Comparison of ENCODE assay signal across 11 cellular contexts in genomic region chr17:77830816-77831490, GRCh38.
DNase-seq lines count a peak whose midpoint lies in the region; ATAC-seq and TF ChIP-seq lines count a peak whose summit lies in the region.
"Had no signal": no experiment of that assay in that cellular context is flagged by ENCODE, and none has a peak within 500 bp of the region (broad histone marks: within the 10 kb centered on the region; RNA-seq: fewer than 3 reads in every experiment).

No MANE protein-coding gene starts in this region.

- peak; percentile 41 for DNase-seq in RWPE2 (ENCODE audit: low spot score)
- DNase-seq in heart right ventricle, result no peak
- DNase-seq in gastrocnemius medialis, result peak in 1 of 2 donors; percentile 2
- DNase-seq in iPS-NIHi11 (ENCODE audit: low spot score), result no peak
- no peak for DNase-seq in T-helper 2 cell
- no peak for DNase-seq in A172 (ENCODE audit: low spot score)
- DNase-seq: NCI-H1694 treated with DMSO at 0.1 percent for 48 hours had no signal

- H3K9ac ChIP-seq in BLaER1 treated with 17β-estradiol and CSF1 and Interleukin-3, amounts not matched to agents 10 nM and 100 nM, result no peak overlapping the region

- H3K27ac ChIP-seq in BLaER1 treated with 17β-estradiol and CSF1 and Interleukin-3, amounts not matched to agents 10 nM and 100 nM, result no peak overlapping the region
- H3K27ac ChIP-seq in RWPE2 (ENCODE audit: poor library complexity, severe bottlenecking) (no peak overlapping the region), heart right ventricle (peak overlapping the region; percentile 84 to 99 (median 94)), gastrocnemius medialis (peak overlapping the region; percentile 71 to 83 (median 76))
- H3K27ac ChIP-seq: right lobe of liver had no signal

- H3K27me3 ChIP-seq in BLaER1 treated with 17β-estradiol and CSF1 and Interleukin-3, amounts not matched to agents 10 nM and 100 nM, result peaks cover 0 to 31% (median 0%) of the 10 kb centered on the region in 11 experiments; a peak in 3 of 22 replicates
- no peaks in the 10 kb centered on the region for H3K27me3 ChIP-seq in RWPE2 (ENCODE audit: insufficient read depth, poor library complexity, severe bottlenecking)
- H3K27me3 ChIP-seq in heart right ventricle, result peaks cover 0 to 3% (median 0%) of the 10 kb centered on the region in 7 donors
- no peaks in the 10 kb centered on the region for H3K27me3 ChIP-seq in gastrocnemius medialis
- H3K27me3 ChIP-seq: right lobe of liver had no signal

- H3K4me2 ChIP-seq in BLaER1 treated with 17β-estradiol and CSF1 and Interleukin-3, amounts not matched to agents 10 nM and 100 nM, result peak overlapping the region; percentile 37 to 71 (median 59)

- H3K4me1 ChIP-seq in BLaER1 treated with 17β-estradiol and CSF1 and Interleukin-3, amounts not matched to agents 10 nM and 100 nM, result peaks cover 27 to 51% (median 39%) of the 10 kb centered on the region in 10 experiments
- H3K4me1 ChIP-seq in RWPE2 (ENCODE audit: insufficient read depth, poor library complexity, severe bottlenecking), result peaks cover 10% of the 10 kb centered on the region
- H3K4me1 ChIP-seq in heart right ventricle, result peaks cover 28 to 74% (median 46%) of the 10 kb centered on the region in 9 donors
- H3K4me1 ChIP-seq in gastrocnemius medialis, result peaks cover 22 to 51% of the 10 kb centered on the region in 2 donors
- H3K4me1 ChIP-seq: right lobe of liver had no signal

- H3K4me3 ChIP-seq in BLaER1 treated with 17β-estradiol and CSF1 and Interleukin-3, amounts not matched to agents 10 nM and 100 nM, result no peak overlapping the region
- H3K4me3 ChIP-seq in RWPE2 (ENCODE audit: severe bottlenecking) (no peak overlapping the region), heart right ventricle (no peak overlapping the region), gastrocnemius medialis (no peak overlapping the region)
- H3K4me3 ChIP-seq: left lung, right lobe of liver had no signal

- TF ChIP-seq CTCF in RWPE2 (IDR thresholded peaks at IDR 0.05; ENCODE audit: poor library complexity, severe bottlenecking), result no peak
- no peak for TF ChIP-seq CTCF in heart right ventricle (IDR thresholded peaks at IDR 0.05)
- no peak for TF ChIP-seq CTCF in gastrocnemius medialis (IDR thresholded peaks at IDR 0.05 in 4 of 5, conservative IDR thresholded peaks at IDR 0.05 in 1 of 5)

- no peak for TF ChIP-seq POLR2A in gastrocnemius medialis (IDR thresholded peaks at IDR 0.05)

- intact Hi-C loops in heart right ventricle (cut with DNase I), result loop anchor here in 5 of 10 donors (2.0 to 10.0 kb wide), 3 partner anchors 51 to 128 kb away; partner anchors contain the start of gene TNRC6C (in 1 of the 5)
- intact Hi-C loops in gastrocnemius medialis (cut with DNase I; ENCODE audit: low total_unique reads), result loop anchor here (5.0 to 10.0 kb wide), 2 partner anchors 56 to 614 kb away; no protein-coding TSS in a partner anchor

- no peaks in the 10 kb centered on the region for H3K9me3 ChIP-seq in BLaER1 treated with 17β-estradiol and CSF1 and Interleukin-3, amounts not matched to agents 10 nM and 100 nM (replicated peaks in 1 of 11)
- H3K9me3 ChIP-seq in RWPE2 (ENCODE audit: severe bottlenecking) (no peaks in the 10 kb centered on the region), heart right ventricle (no peaks in the 10 kb centered on the region), gastrocnemius medialis (no peaks in the 10 kb centered on the region)
- H3K9me3 ChIP-seq: left lung, right lobe of liver had no signal

- in situ Hi-C loops in gastrocnemius medialis (cut with MboI; ENCODE audit: low sequenced_read_pairs in 4 of 4), result no loop called here

- ATAC-seq in RWPE2 (ENCODE audit: low read depth) (no peak), heart right ventricle (peak in 4 of 8 donors; percentile 5 to 25 (median 15)), gastrocnemius medialis (no peak), HG02885 (IDR thresholded peaks at IDR 0.05; ENCODE audit: poor library complexity, unreplicated experiment) (no peak)

- peaks cover 0 to 11% (median 0%) of the 10 kb centered on the region in 11 experiments; a peak in 2 of 22 replicates for H4K20me1 ChIP-seq in BLaER1 treated with 17β-estradiol and CSF1 and Interleukin-3, amounts not matched to agents 10 nM and 100 nM

- 70 to 73% methylated on average over 17 of the region's 17 CpGs for WGBS in heart right ventricle, 2 donors

- H3K36me3 ChIP-seq in BLaER1 treated with 17β-estradiol and CSF1 and Interleukin-3, amounts not matched to agents 10 nM and 100 nM, result no peaks in the 10 kb centered on the region
- H3K36me3 ChIP-seq in RWPE2 (ENCODE audit: low read depth) (no peaks in the 10 kb centered on the region), heart right ventricle (no peaks in the 10 kb centered on the region), gastrocnemius medialis (no peaks in the 10 kb centered on the region)
- H3K36me3 ChIP-seq: left lung, right lobe of liver had no signal

Comparison
In these comparisons a context has a peak if more than half of its experiments do, and no peak if none do; other contexts are left out.
1. H3K27ac ChIP-seq: peak in heart right ventricle (10 of 10) and gastrocnemius medialis (4 of 4); none in BLaER1 treated with 17β-estradiol and CSF1 and Interleukin-3, amounts not matched to agents 10 nM and 100 nM (0 of 11) and RWPE2 (single experiment).